ENCODE assay signal across 9 cellular contexts in the genomic region with DNA sequence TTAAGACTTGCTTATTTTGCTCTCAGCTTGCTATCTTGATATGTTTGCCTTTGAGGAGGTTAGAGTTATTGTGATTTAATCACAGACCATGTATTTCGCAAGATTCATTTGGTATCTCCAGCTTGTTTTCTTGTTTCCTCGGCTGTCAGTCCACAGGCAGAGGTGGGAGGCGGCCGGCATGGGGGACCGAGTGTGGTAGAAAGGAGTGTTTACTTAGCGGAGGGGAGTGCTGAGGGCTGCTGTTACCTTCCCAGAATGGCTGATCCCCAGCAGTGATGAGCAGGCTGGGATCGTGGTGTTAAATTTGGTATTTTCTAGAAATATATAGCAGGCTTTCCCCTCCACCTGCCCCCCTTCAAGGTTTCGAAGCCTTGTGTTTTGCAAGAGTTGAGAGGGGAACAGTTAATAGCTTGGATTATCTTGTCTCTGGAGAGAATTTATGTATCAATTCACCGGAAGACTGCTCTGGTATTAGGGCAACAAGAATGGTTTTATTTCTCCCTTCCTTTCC.
DNase-seq lines count a peak whose midpoint lies in the region; ATAC-seq and TF ChIP-seq lines count a peak whose summit lies in the region.
"Had no signal": no experiment of that assay in that cellular context is flagged by ENCODE, and none has a peak within 500 bp of the region (broad histone marks: within the 10 kb centered on the region; RNA-seq: fewer than 3 reads in every experiment).

No MANE protein-coding gene starts in this region.

- DNase-seq in D341Med (ENCODE audit: low spot score) (peak; percentile 74), NCI-H524 (lab: John Stamatoyannopoulos, UW) (peak; percentile 23 to 50), dermis blood vessel endothelial cell (peak; percentile 15), neural crest cell (ENCODE audit: low read depth, low spot score) (no peak), Kasumi-1 (lab: John Stamatoyannopoulos, UW) (no peak), T-helper 2 cell (no peak), globus pallidus (ENCODE audit: low spot score) (no peak)
- DNase-seq: caudate nucleus had no signal

- H3K4me1 Mint-ChIP-seq in neural crest cell, result peaks cover 73% of the 10 kb centered on the region

- H3K36me3 Mint-ChIP-seq in neural crest cell (ENCODE audit: low read depth), result no peaks in the 10 kb centered on the region

- peak overlapping the region; percentile 72 for H3K4me3 Mint-ChIP-seq in neural crest cell

- no peaks in the 10 kb centered on the region for H3K27me3 Mint-ChIP-seq in neural crest cell (ENCODE audit: low read depth)

- H3K9me3 Mint-ChIP-seq in neural crest cell, result no peaks in the 10 kb centered on the region

- ATAC-seq in GM19397 (IDR thresholded peaks at IDR 0.05; ENCODE audit: unreplicated experiment), result no peak

- TF ChIP-seq CTCF in neural crest cell (conservative IDR thresholded peaks at IDR 0.05), result no peak

- H3K27ac Mint-ChIP-seq in neural crest cell (ENCODE audit: unreplicated experiment), result peak overlapping the region; percentile 93

Comparison
In these comparisons a context has a peak if more than half of its experiments do, and no peak if none do; other contexts are left out.
1. DNase-seq: peak in D341Med (single experiment), NCI-H524 (2 of 2) and dermis blood vessel endothelial cell (single experiment); none in neural crest cell (single experiment), Kasumi-1 (0 of 2), T-helper 2 cell (0 of 5) and globus pallidus (single experiment).